19 cellular contexts compared by ENCODE assay signal in the genomic region with DNA sequence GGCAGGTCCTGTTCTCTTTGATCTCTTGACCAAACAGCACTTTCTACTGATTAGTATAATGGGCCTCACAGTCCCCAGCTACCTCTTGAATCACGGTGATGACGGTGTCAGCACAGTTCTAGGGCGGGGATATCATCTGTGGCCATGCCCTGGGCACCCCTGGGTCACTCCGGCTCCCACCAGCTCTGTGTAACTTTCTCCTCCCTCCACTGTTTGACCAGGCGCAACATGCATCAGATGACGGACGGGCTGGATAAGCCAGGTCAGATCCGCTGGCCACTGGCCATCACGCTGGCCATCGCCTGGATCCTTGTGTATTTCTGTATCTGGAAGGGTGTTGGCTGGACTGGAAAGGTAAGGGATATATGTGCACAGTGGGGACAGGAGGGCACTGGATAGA. TPM values are rescaled to one million over a fixed set of nuclear protein-coding genes. Genes with fewer than 3 reads are reported as not detected.
DNase-seq lines count a peak whose midpoint lies in the region; ATAC-seq and TF ChIP-seq lines count a peak whose summit lies in the region.
"Had no signal": no experiment of that assay in that cellular context is flagged by ENCODE, and none has a peak within 500 bp of the region (broad histone marks: within the 10 kb centered on the region; RNA-seq: fewer than 3 reads in every experiment).

No MANE protein-coding gene starts in this region.

- TF ChIP-seq CTCF in tibial nerve (IDR thresholded peaks at IDR 0.05): no peak

- H3K14ac ChIP-seq in neuronal stem cell (ENCODE audit: low read length): peak overlapping the region; percentile 25

- ATAC-seq in activated naive CD8-positive, alpha-beta T cell treated with anti-CD3 and anti-CD28 coated beads, Interleukin-2, amount 50 U/mL, for 24 hours: peak; percentile 11
- ATAC-seq in left lobe of liver (peak; percentile 67), HG02970 (IDR thresholded peaks at IDR 0.05; ENCODE audit: low FRiP score, unreplicated experiment) (no peak)
- ATAC-seq: A549 had no signal

- H3K27ac Mint-ChIP-seq in activated naive CD8-positive, alpha-beta T cell treated with anti-CD3 and anti-CD28 coated beads, Interleukin-2, amount 50 U/mL, for 24 hours: no peak overlapping the region
- no peak overlapping the region for H3K27ac Mint-ChIP-seq in activated naive CD8-positive, alpha-beta T cell treated with anti-CD3 and anti-CD28 coated beads for 36 hours
- H3K27ac Mint-ChIP-seq: CD4-positive, alpha-beta T cell had no signal

- H4K91ac ChIP-seq in neuronal stem cell (ENCODE audit: low read depth, low read length, poor library complexity): no peak overlapping the region

- no peaks in the 10 kb centered on the region for H3K9me2 ChIP-seq in Karpas-422 (replicated peaks; ENCODE audit: insufficient read depth, low read length)

- H3K9me3 ChIP-seq in neuronal stem cell (replicated peaks in 1 of 2; ENCODE audit: control insufficient read depth in 2 of 2, insufficient read depth in 1 of 2, low read depth in 1 of 2, low read length in 2 of 2) (peaks cover 0 to 3% of the 10 kb centered on the region in 2 donors), Karpas-422 (ENCODE audit: low read length) (no peaks in the 10 kb centered on the region), tibial nerve (peaks cover 0 to 9% (median 0%) of the 10 kb centered on the region in 4 donors)
- H3K9me3 ChIP-seq: A549, Caco-2, HAP-1 had no signal

- H3K4me3 ChIP-seq in neuronal stem cell (ENCODE audit: low read length in 2 of 2) (no peak overlapping the region), Karpas-422 (ENCODE audit: low read length) (no peak overlapping the region), tibial nerve (no peak overlapping the region)
- H3K4me3 ChIP-seq: A549, GM23248, HAP-1 had no signal

- TF ChIP-seq EP300 in tibial nerve (IDR thresholded peaks at IDR 0.05): no peak

- no peaks in the 10 kb centered on the region for H3K4me1 ChIP-seq in neuronal stem cell (ENCODE audit: control insufficient read depth in 2 of 2, insufficient read depth in 1 of 2, low read depth in 1 of 2, low read length in 2 of 2)
- no peaks in the 10 kb centered on the region for H3K4me1 ChIP-seq in Karpas-422 (ENCODE audit: low read length)
- H3K4me1 ChIP-seq in tibial nerve: no peaks in the 10 kb centered on the region
- H3K4me1 ChIP-seq: A549, Caco-2, HAP-1 had no signal

- H3K4me2 ChIP-seq in neuronal stem cell (ENCODE audit: insufficient read depth, low read length, poor library complexity, severe bottlenecking): no peak overlapping the region
- no peak overlapping the region for H3K4me2 ChIP-seq in Karpas-422 (ENCODE audit: low read depth, low read length, poor library complexity, severe bottlenecking)
- H3K4me2 ChIP-seq: A549 had no signal

- H3K27me3 Mint-ChIP-seq in activated naive CD8-positive, alpha-beta T cell treated with anti-CD3 and anti-CD28 coated beads, Interleukin-2, amount 50 U/mL, for 24 hours: peaks cover 7% of the 10 kb centered on the region
- H3K27me3 Mint-ChIP-seq in activated naive CD8-positive, alpha-beta T cell treated with anti-CD3 and anti-CD28 coated beads for 36 hours: peaks cover 1% of the 10 kb centered on the region

- H2BK15ac ChIP-seq in neuronal stem cell (ENCODE audit: low read length): no peak overlapping the region

- peak overlapping the region; percentile 30 for H3K18ac ChIP-seq in neuronal stem cell (ENCODE audit: low read length)

- H3K27me3 ChIP-seq in neuronal stem cell (ENCODE audit: control insufficient read depth in 3 of 3, insufficient read depth in 3 of 3, low read depth in 1 of 3, low read length in 3 of 3) (peaks cover 0 to 2% (median 0%) of the 10 kb centered on the region in 3 experiments), Karpas-422 (ENCODE audit: low read length) (no peaks in the 10 kb centered on the region), tibial nerve (no peaks in the 10 kb centered on the region)

- H3K36me3 ChIP-seq in neuronal stem cell (replicated peaks in 1 of 2; ENCODE audit: control insufficient read depth in 2 of 2, insufficient read depth in 2 of 2, low read length in 2 of 2): no peaks in the 10 kb centered on the region
- H3K36me3 ChIP-seq in Karpas-422 (ENCODE audit: insufficient read depth, low read length): no peaks in the 10 kb centered on the region
- H3K36me3 ChIP-seq in tibial nerve: no peaks in the 10 kb centered on the region
- H3K36me3 ChIP-seq: HAP-1 had no signal

- TF ChIP-seq POLR2A in tibial nerve (IDR thresholded peaks at IDR 0.05): no peak

- H3K79me1 ChIP-seq in neuronal stem cell (ENCODE audit: low read depth, low read length): no peaks in the 10 kb centered on the region

- H3K4me3 Mint-ChIP-seq in activated naive CD8-positive, alpha-beta T cell treated with anti-CD3 and anti-CD28 coated beads, Interleukin-2, amount 50 U/mL, for 24 hours: no peak overlapping the region
- H3K4me3 Mint-ChIP-seq in activated naive CD8-positive, alpha-beta T cell treated with anti-CD3 and anti-CD28 coated beads for 36 hours: no peak overlapping the region
- H3K4me3 Mint-ChIP-seq: CD4-positive, alpha-beta T cell had no signal

- H3K4ac ChIP-seq in neuronal stem cell (ENCODE audit: low read length): no peak overlapping the region

- H2BK5ac ChIP-seq in neuronal stem cell (ENCODE audit: low read length): peak overlapping the region; percentile 67

- no peak overlapping the region for H2AK5ac ChIP-seq in neuronal stem cell (ENCODE audit: low read depth, low read length)

- no peak for DNase-seq in activated naive CD8-positive, alpha-beta T cell treated with anti-CD3 and anti-CD28 coated beads, Interleukin-2, amount 50 U/mL, for 24 hours
- DNase-seq in activated naive CD8-positive, alpha-beta T cell treated with anti-CD3 and anti-CD28 coated beads for 36 hours: no peak
- DNase-seq in left lobe of liver (ENCODE audit: low spot score) (peak; percentile 85), neuronal stem cell (ENCODE audit: low spot score) (no peak), Karpas-422 (no peak), tibial nerve (ENCODE audit: low spot score in 2 of 2) (no peak)
- DNase-seq: AML-193; Caco-2; CD4-positive, alpha-beta T cell; GM23248 had no signal

- no peaks in the 10 kb centered on the region for H4K20me1 ChIP-seq in Karpas-422 (ENCODE audit: insufficient read depth, low read depth, low read length)

- H2BK12ac ChIP-seq in neuronal stem cell (ENCODE audit: low read length): no peak overlapping the region

- peak overlapping the region; percentile 10 for H3K9ac ChIP-seq in neuronal stem cell (ENCODE audit: low read depth, low read length, poor library complexity)
- no peak overlapping the region for H3K9ac ChIP-seq in Karpas-422 (ENCODE audit: low read length)
- H3K9ac ChIP-seq: GM23248 had no signal

- no peak overlapping the region for H3K27ac ChIP-seq in neuronal stem cell (replicated peaks; ENCODE audit: low read length)
- peak overlapping the region; percentile 93 for H3K27ac ChIP-seq in temporal lobe (ENCODE audit: low read depth, low read length)
- H3K27ac ChIP-seq in Karpas-422 (ENCODE audit: low read length): no peak overlapping the region
- no peak overlapping the region for H3K27ac ChIP-seq in tibial nerve
- H3K27ac ChIP-seq: 22Rv1, A549, C4-2B, GM23248 had no signal

- WGBS in neuronal stem cell (ENCODE audit: extremely low coverage in 2 of 2, insufficient read length in 2 of 2, insufficient replicate concordance in 1 of 2), 2 donors: no CpG with 5 or more reads among the region's 10 CpGs
- WGBS in tibial nerve, 2 donors: 90 to 95% methylated on average over 9 to 10 of the region's 10 CpGs

- H3K36me3 Mint-ChIP-seq in activated naive CD8-positive, alpha-beta T cell treated with anti-CD3 and anti-CD28 coated beads, Interleukin-2, amount 50 U/mL, for 24 hours (ENCODE audit: low read depth): no peaks in the 10 kb centered on the region
- H3K36me3 Mint-ChIP-seq in activated naive CD8-positive, alpha-beta T cell treated with anti-CD3 and anti-CD28 coated beads for 36 hours: no peaks in the 10 kb centered on the region

- H2AFZ ChIP-seq in neuronal stem cell (ENCODE audit: low read length) (no peak overlapping the region), Karpas-422 (ENCODE audit: low read length) (no peak overlapping the region)
- H2AFZ ChIP-seq: GM23248 had no signal

- no peak overlapping the region for H2BK120ac ChIP-seq in neuronal stem cell (ENCODE audit: low read depth, low read length)

- no peaks in the 10 kb centered on the region for H3K4me1 Mint-ChIP-seq in activated naive CD8-positive, alpha-beta T cell treated with anti-CD3 and anti-CD28 coated beads, Interleukin-2, amount 50 U/mL, for 24 hours
- H3K4me1 Mint-ChIP-seq in activated naive CD8-positive, alpha-beta T cell treated with anti-CD3 and anti-CD28 coated beads for 36 hours: no peaks in the 10 kb centered on the region

- no peak overlapping the region for H3K23ac ChIP-seq in neuronal stem cell (ENCODE audit: low read depth, low read length, poor library complexity)

- peaks cover 4% of the 10 kb centered on the region for H3K9me3 Mint-ChIP-seq in activated naive CD8-positive, alpha-beta T cell treated with anti-CD3 and anti-CD28 coated beads, Interleukin-2, amount 50 U/mL, for 24 hours
- peaks cover 2% of the 10 kb centered on the region for H3K9me3 Mint-ChIP-seq in activated naive CD8-positive, alpha-beta T cell treated with anti-CD3 and anti-CD28 coated beads for 36 hours

- H3K79me2 ChIP-seq in Karpas-422 (ENCODE audit: low read length): no peaks in the 10 kb centered on the region

- no peak overlapping the region for H4K8ac ChIP-seq in neuronal stem cell (ENCODE audit: low read depth, low read length)

RNA-seq across cellular contexts. Expression of a gene that starts 29.6 kb away (rescaled TPM):
- total RNA-seq in activated naive CD8-positive, alpha-beta T cell treated with anti-CD3 and anti-CD28 coated beads for 36 hours: not detected
- total RNA-seq in left lobe of liver (64.8 TPM), temporal lobe (54.6 TPM), tibial nerve (1 to 10 TPM; 3.9 to 7.3 (median 5.4) TPM)
- 0.75 TPM for polyA plus RNA-seq in neuronal stem cell (2013, experiment 1 of 2)
- polyA plus RNA-seq in neuronal stem cell (2013, experiment 2 of 2): 0.78 TPM
- total RNA-seq in Karpas-422 (2014; rRNA removed; shearing (Covaris generic); ENCODE audit: low replicate concordance): not detected in 2 replicates
- total RNA-seq: Caco-2; CD4-positive, alpha-beta T cell; GM23248; H4; HT-29 had no signal
- polyA plus RNA-seq: A549, BJ, GM23248 had no signal
